ENCODE assay signal across 10 cellular contexts in genomic region chr22:18055619-18056160, GRCh38. TPM values are rescaled to one million over a fixed set of nuclear protein-coding genes. Genes with fewer than 3 reads are reported as not detected.
DNase-seq lines count a peak whose midpoint lies in the region; ATAC-seq and TF ChIP-seq lines count a peak whose summit lies in the region.
"Had no signal": no experiment of that assay in that cellular context is flagged by ENCODE, and none has a peak within 500 bp of the region (broad histone marks: within the 10 kb centered on the region; RNA-seq: fewer than 3 reads in every experiment).

No MANE protein-coding gene starts in this region.

- WGBS in stomach, 5 donors: 67 to 77% (median 71%) methylated on average over 7 of the region's 7 CpGs

- H3K27me3 Mint-ChIP-seq in IgD-negative memory B cell: no peaks in the 10 kb centered on the region
- H3K27me3 Mint-ChIP-seq: type B pancreatic cell had no signal

- no peaks in the 10 kb centered on the region for H3K27me3 ChIP-seq in lower lobe of right lung (ENCODE audit: low read depth)
- no peaks in the 10 kb centered on the region for H3K27me3 ChIP-seq in stomach

- TF ChIP-seq EP300 in stomach (IDR thresholded peaks at IDR 0.05): no peak

- no peak for TF ChIP-seq POLR2A in stomach (IDR thresholded peaks at IDR 0.05)

- no peak for DNase-seq in lower lobe of right lung
- no peak for DNase-seq in stomach
- no peak for DNase-seq in UCSD-AML1 (lab: John Stamatoyannopoulos, UW; ENCODE audit: unreplicated experiment)
- DNase-seq in stimulated activated CD4-positive, alpha-beta T cell treated with anti-CD3 and anti-CD28 coated beads, Interleukin-12 subunit alpha, Interleukin-12 subunit beta, amount 100 ng/mL, for 4 hours: no peak
- DNase-seq in central memory CD4-positive, alpha-beta T cell: no peak
- DNase-seq: stimulated activated CD4-positive, alpha-beta T cell treated with anti-CD3 and anti-CD28 coated beads, Interleukin-4, amount 100 ng/mL, for 24 hours had no signal

- H3K4me1 ChIP-seq in lower lobe of right lung (peaks cover 22% of the 10 kb centered on the region), stomach (peaks cover 19 to 32% (median 22%) of the 10 kb centered on the region in 4 donors)

- no peaks in the 10 kb centered on the region for H3K9me3 ChIP-seq in lower lobe of right lung
- no peaks in the 10 kb centered on the region for H3K9me3 ChIP-seq in stomach

- TF ChIP-seq CTCF in lower lobe of right lung (IDR thresholded peaks at IDR 0.05) (no peak), stomach (IDR thresholded peaks at IDR 0.05) (no peak)

- intact Hi-C loops in lower lobe of right lung (cut with DNase I) (no loop called here), stomach (cut with DNase I; ENCODE audit: low total_unique reads) (no loop called here)

- H3K27ac Mint-ChIP-seq in IgD-negative memory B cell: peak overlapping the region; percentile 93 to 98 (median 97)

- peaks cover 30 to 44% (median 32%) of the 10 kb centered on the region in 3 donors for H3K4me1 Mint-ChIP-seq in IgD-negative memory B cell

- H3K4me3 ChIP-seq in lower lobe of right lung: no peak overlapping the region
- no peak overlapping the region for H3K4me3 ChIP-seq in stomach

- ATAC-seq in lower lobe of right lung: no peak
- ATAC-seq in HG02970 (IDR thresholded peaks at IDR 0.05; ENCODE audit: low FRiP score, unreplicated experiment): no peak

- H3K36me3 Mint-ChIP-seq in IgD-negative memory B cell: peaks cover 3% of the 10 kb centered on the region
- H3K36me3 Mint-ChIP-seq: type B pancreatic cell had no signal

- H3K9me3 Mint-ChIP-seq in IgD-negative memory B cell: no peaks in the 10 kb centered on the region
- H3K9me3 Mint-ChIP-seq: type B pancreatic cell had no signal

- H3K36me3 ChIP-seq in lower lobe of right lung (no peaks in the 10 kb centered on the region), stomach (no peaks in the 10 kb centered on the region)

- H3K27ac ChIP-seq in angular gyrus (ENCODE audit: low read depth, low read length): peak overlapping the region; percentile 97
- H3K27ac ChIP-seq in lower lobe of right lung: peak overlapping the region; percentile 68
- peak overlapping the region; percentile 67 to 88 (median 82) for H3K27ac ChIP-seq in stomach

- peak overlapping the region in 1 of 4 donors; percentile 70 for H3K4me3 Mint-ChIP-seq in IgD-negative memory B cell
- H3K4me3 Mint-ChIP-seq: type B pancreatic cell had no signal

RNA-seq across cellular contexts. Expression of gene PEX26, which starts 22.1 kb away (rescaled TPM):
- polyA plus RNA-seq in IgD-negative memory B cell (3.4 TPM), stomach (10 to 100 TPM in 2 of 3 donors, 1 to 10 TPM in 1; 6.7 to 20.5 (median 12.7) TPM)
- total RNA-seq in lower lobe of right lung (31.5 TPM), stomach (100 to 1,000 TPM in 1 of 5 donors, 10 to 100 TPM in 4; 11.7 to 564 (median 17.9) TPM)

RNA-seq across cellular contexts. Expression of gene MICAL3, which starts 31.3 kb away (rescaled TPM):
- polyA plus RNA-seq in IgD-negative memory B cell (12.0 TPM), stomach (1 to 10 TPM; 3.5 to 5.1 (median 4.9) TPM)
- total RNA-seq in lower lobe of right lung (23.5 TPM), stomach (100 to 1,000 TPM in 1 of 5 donors, 10 to 100 TPM in 4; 17.5 to 130 (median 37.3) TPM)

RNA-seq across cellular contexts. Expression of gene TUBA8, which starts 54.9 kb away (rescaled TPM):
- polyA plus RNA-seq in IgD-negative memory B cell (2.8 TPM), stomach (1 to 10 TPM; 3.1 to 4.1 (median 3.5) TPM)
- total RNA-seq in lower lobe of right lung (1.3 TPM), stomach (not detected)
